Comparison of ENCODE assay signal across 8 cellular contexts in genomic region chr19:34253711-34254551, GRCh38. TPM values are rescaled to one million over a fixed set of nuclear protein-coding genes. Genes with fewer than 3 reads are reported as not detected.
DNase-seq lines count a peak whose midpoint lies in the region; ATAC-seq, FAIRE-seq and TF ChIP-seq lines count a peak whose summit lies in the region.

No MANE protein-coding gene starts in this region.

- TSS peak; percentile 94 for BruUV-seq in K562 (replicated peaks; lab: Mats Ljungman, UMichigan)

- H3K36me3 Mint-ChIP-seq in immature natural killer cell: no peaks in the 10 kb centered on the region

- WGBS in K562 (ENCODE audit: insufficient coverage, low coverage, missing lambda C conversion rate): 25% methylated on average over 35 of the region's 47 CpGs

- H3K36me3 ChIP-seq in K562 (ENCODE audit: control insufficient read depth, insufficient read depth, low read length) (0 out of 3 replicates have a peak, but pooled peaks cover 4% of the 10 kb centered on the region), skeletal muscle satellite cell (ENCODE audit: insufficient read depth, low read length) (peaks cover 3% of the 10 kb centered on the region)

- peaks cover 35% of the 10 kb centered on the region for H3K79me2 ChIP-seq in K562 (ENCODE audit: control insufficient read depth, insufficient read depth, low read length)

- H2AFZ ChIP-seq in K562 (ENCODE audit: low read depth, low read length): peak overlapping the region; percentile 99

- intact Hi-C loops in K562 (cut with micrococcal nuclease): no loop called here

- ATAC-seq in GM18907 (IDR thresholded peaks at IDR 0.05; ENCODE audit: unreplicated experiment): peak; percentile 13
- ATAC-seq in HG03342 (IDR thresholded peaks at IDR 0.05; ENCODE audit: unreplicated experiment): peak; percentile 30
- peak; percentile 94 for ATAC-seq in K562

- FAIRE-seq in K562 (lab: Jason Lieb, UNC): no peak

- no peaks in the 10 kb centered on the region for H3K9me1 ChIP-seq in K562 (ENCODE audit: control insufficient read depth, insufficient read depth, low read length)

- peak overlapping the region; percentile 89 to 99 (median 98) for H3K27ac Mint-ChIP-seq in immature natural killer cell

- TF ChIP-seq CTCF in C4-2B (conservative IDR thresholded peaks at IDR 0.05) (no peak), K562 (IDR thresholded peaks at IDR 0.05 in 2 of 3, conservative IDR thresholded peaks at IDR 0.05 in 1 of 3; ENCODE audit: insufficient read depth in 2 of 3, low read depth in 1 of 3, low read length in 3 of 3) (peak in 1 of 3 experiments; percentile 23; a peak in 1 of 6 replicates)

- H3K27me3 ChIP-seq in K562 (ENCODE audit: control insufficient read depth in 2 of 2, insufficient read depth in 2 of 2, low read length in 2 of 2) (no peaks in the 10 kb centered on the region), skeletal muscle satellite cell (ENCODE audit: control insufficient read depth, insufficient read depth, low read length) (no peaks in the 10 kb centered on the region)

- peaks cover 0 to 12% (median 6%) of the 10 kb centered on the region in 3 donors for H3K27me3 Mint-ChIP-seq in immature natural killer cell (ENCODE audit: low read depth in 3 of 3)

- H3K27ac ChIP-seq in C4-2B (peak overlapping the region; percentile 87), K562 (ENCODE audit: extremely low read depth, low read depth, low read length) (peak overlapping the region; percentile 79)

- H3K4me2 ChIP-seq in K562 (ENCODE audit: insufficient read depth, low read length): peak overlapping the region; percentile 94
- peak overlapping the region; percentile 82 for H3K4me2 ChIP-seq in skeletal muscle satellite cell (ENCODE audit: low read length)

- CTCF ChIA-PET in K562 (lab: Yijun Ruan, JAX; ENCODE audit: low intra/inter-chr PET ratio): no interaction called here

- no peak; a peak in 1 of 4 replicates for TF ChIP-seq RAD21 in K562 (CRISPR knock-in tag; conservative IDR thresholded peaks at IDR 0.05 in 1 of 2, IDR thresholded peaks at IDR 0.05 in 1 of 2)

- peaks cover 0 to 1% (median 0%) of the 10 kb centered on the region in 6 donors for H3K9me3 Mint-ChIP-seq in immature natural killer cell

- TF ChIP-seq EP300 in K562 (IDR thresholded peaks at IDR 0.05; ENCODE audit: low read length): no peak

- H3K4me1 ChIP-seq in K562 (replicated peaks in 1 of 2; ENCODE audit: control insufficient read depth in 2 of 2, insufficient read depth in 2 of 2, low read length in 2 of 2) (peaks cover 4 to 24% of the 10 kb centered on the region in 2 experiments; a peak in 3 of 5 replicates), skeletal muscle satellite cell (ENCODE audit: control insufficient read depth, insufficient read depth, low read length) (peaks cover 16% of the 10 kb centered on the region)

- peak overlapping the region; percentile 87 to 94 for H3K9ac ChIP-seq in K562 (ENCODE audit: insufficient read depth in 1 of 2, low read depth in 2 of 2, low read length in 2 of 2)
- peak overlapping the region; percentile 89 for H3K9ac ChIP-seq in skeletal muscle satellite cell (ENCODE audit: low read depth, low read length)

- TF ChIP-seq POLR2A in K562 (conservative IDR thresholded peaks at IDR 0.05): peak; percentile 92

- peak overlapping the region; percentile 81 for H3K4me3 ChIP-seq in K562
- peak overlapping the region; percentile 79 for H3K4me3 ChIP-seq in skeletal muscle satellite cell (ENCODE audit: low read length)

- peak overlapping the region; percentile 90 to 100 (median 99) for H3K4me3 Mint-ChIP-seq in immature natural killer cell

- in situ Hi-C loops in K562 (cut with MboI): no loop called here

- H3K9me3 ChIP-seq in K562 (replicated peaks; ENCODE audit: control insufficient read depth, insufficient read depth, low read depth, low read length): no peaks in the 10 kb centered on the region
- H3K9me3 ChIP-seq in skeletal muscle satellite cell (replicated peaks; ENCODE audit: low read length): no peaks in the 10 kb centered on the region

- H3K4me1 Mint-ChIP-seq in immature natural killer cell: peaks cover 14 to 26% of the 10 kb centered on the region in 2 donors

- POLR2A ChIA-PET in K562 (lab: Yijun Ruan, JAX): no interaction called here

- H4K20me1 ChIP-seq in K562 (replicated peaks; ENCODE audit: control insufficient read depth, insufficient read depth, low read length): no peaks in the 10 kb centered on the region

- peak; percentile 83 for DNase-seq in RPMI8226
- DNase-seq in K562 (ENCODE audit: extremely low read depth in 1 of 4, low spot score in 3 of 4): peak in 2 of 4 experiments; percentile 89 to 91
- peak in 2 of 3 donors; percentile 79 for DNase-seq in immature natural killer cell
- DNase-seq in NCI-H774 (lab: John Stamatoyannopoulos, UW): no peak

TF ChIP-seq in K562, 482 proteins besides CTCF, POLR2A, EP300 and RAD21 (continues in another document):
- TF ChIP-seq FOXK2 (conservative IDR thresholded peaks at IDR 0.05 in 1 of 2, IDR thresholded peaks at IDR 0.05 in 1 of 2; ENCODE audit: low read depth in 2 of 2) (peak; percentile 60 to 64; a peak in 3 of 4 replicates), TBP (optimal IDR thresholded peaks at IDR 0.05; ENCODE audit: low read depth, low read length) (peak; percentile 42), ETS1 (conservative IDR thresholded peaks at IDR 0.05; ENCODE audit: control insufficient read depth, low read depth, low read length) (peak; percentile 48; the same call in 1 of the 2 replicates), ZNF668 (CRISPR knock-in tag; IDR thresholded peaks at IDR 0.05) (no peak), ATF1 (CRISPR knock-in tag; IDR thresholded peaks at IDR 0.05) (no peak), ATF1 (tag; IDR thresholded peaks at IDR 0.05) (peak; percentile 64), ZNF551 (CRISPR knock-in tag; IDR thresholded peaks at IDR 0.05) (no peak), HDAC1 (IDR thresholded peaks at IDR 0.05) (0 out of 4 replicates have a peak, but pooled peaks of 1 of the 2 experiments have one; percentile 18), HMGXB4 (CRISPR knock-in tag; IDR thresholded peaks at IDR 0.05) (no peak), CREB1 (IDR thresholded peaks at IDR 0.05) (no peak), CREB1 (CRISPR knock-in tag; IDR thresholded peaks at IDR 0.05) (peak; percentile 77; the same call in 1 of the 2 replicates), ARHGAP35 (IDR thresholded peaks at IDR 0.05; ENCODE audit: partially characterized antibody) (peak; percentile 15), MAZ (CRISPR knock-in tag; conservative IDR thresholded peaks at IDR 0.05 in 1 of 2, IDR thresholded peaks at IDR 0.05 in 1 of 2) (peak; percentile 69 to 95), POLR2B (IDR thresholded peaks at IDR 0.05; ENCODE audit: low read depth, partially characterized antibody) (peak; percentile 85), KDM2B (CRISPR knock-in tag; IDR thresholded peaks at IDR 0.05) (peak; percentile 41; the same call in 1 of the 2 replicates), ZBTB7A (IDR thresholded peaks at IDR 0.05; ENCODE audit: borderline replicate concordance, control insufficient read depth, low read depth, low read length) (peak; percentile 84)

RNA-seq across cellular contexts. Expression of gene GARRE1, which starts 0.4 kb away (rescaled TPM):
- 22.1 and 52.0 TPM in 2 replicates for total RNA-seq in K562 (2011; cell fraction: chromatin; rRNA removed; ENCODE audit: low replicate concordance)
- 15.7 and 16.2 TPM in 2 replicates for total RNA-seq in K562 (2011; cell fraction: nucleolus; rRNA removed)
- 17.7 and 19.2 TPM in 2 replicates for total RNA-seq in K562 (2011; cell fraction: nucleoplasm; rRNA removed)
- total RNA-seq in K562 (2014; rRNA removed) (7.4 and 8.0 TPM in 2 replicates), K562 (2014; rRNA removed; fragmentation: Illumina TruSeq; extraction: Trizol) (8.2 and 9.3 TPM in 2 replicates), K562 (2015; rRNA removed; fragmentation: Illumina TruSeq; extraction: Trizol) (5.4 and 6.0 TPM in 2 replicates), K562 (2021) (11.2 and 12.8 TPM in 2 replicates)
- polyA plus RNA-seq in K562 (2011; rRNA removed) (10.0 and 10.9 TPM in 2 replicates), K562 (2014; fragmentation: Illumina TruSeq; extraction: Trizol) (7.5 and 8.4 TPM in 2 replicates), K562 (2014; fragmentation: Nextera tagmentation; extraction: Ambion mirVana) (1 to 10 TPM; 1.6 to 4.1 TPM), K562 (2014; rRNA removed) (7.5 and 7.7 TPM in 2 replicates), immature natural killer cell (1 to 10 TPM in 2 of 3 donors, under 1 TPM in 1; 0.93 to 4.0 (median 2.7) TPM)
- polyA plus RNA-seq in K562 (2011; cell fraction: cytosol; rRNA removed): 12.0 and 12.4 TPM in 2 replicates
- 10.6 and 15.7 TPM in 2 replicates for polyA plus RNA-seq in K562 (2011; cell fraction: nucleus; rRNA removed)
- 8.0 and 12.3 TPM in 2 replicates for polyA plus RNA-seq in K562 (2012)
- polyA minus RNA-seq in K562 (2011; rRNA and poly(A)+ RNA removed): 10.5 and 11.8 TPM in 2 replicates
- 7.3 and 8.7 TPM in 2 replicates for polyA minus RNA-seq in K562 (2011; cell fraction: cytosol; rRNA and poly(A)+ RNA removed)
- 8.9 and 11.8 TPM in 2 replicates for polyA minus RNA-seq in K562 (2011; cell fraction: nucleus; rRNA and poly(A)+ RNA removed)
- 4.4 and 5.6 TPM in 2 replicates for total RNA-seq in skeletal muscle satellite cell (2012; rRNA removed)

Comparison
In these comparisons a context has a peak if more than half of its experiments do, and no peak if none do; other contexts are left out.
1. ATAC-seq: peak in every context shown above with its lines; median percentile 94 in K562; 30 in HG03342; 13 in GM18907.